Comparison of ENCODE assay signal across 11 cellular contexts in the genomic region with DNA sequence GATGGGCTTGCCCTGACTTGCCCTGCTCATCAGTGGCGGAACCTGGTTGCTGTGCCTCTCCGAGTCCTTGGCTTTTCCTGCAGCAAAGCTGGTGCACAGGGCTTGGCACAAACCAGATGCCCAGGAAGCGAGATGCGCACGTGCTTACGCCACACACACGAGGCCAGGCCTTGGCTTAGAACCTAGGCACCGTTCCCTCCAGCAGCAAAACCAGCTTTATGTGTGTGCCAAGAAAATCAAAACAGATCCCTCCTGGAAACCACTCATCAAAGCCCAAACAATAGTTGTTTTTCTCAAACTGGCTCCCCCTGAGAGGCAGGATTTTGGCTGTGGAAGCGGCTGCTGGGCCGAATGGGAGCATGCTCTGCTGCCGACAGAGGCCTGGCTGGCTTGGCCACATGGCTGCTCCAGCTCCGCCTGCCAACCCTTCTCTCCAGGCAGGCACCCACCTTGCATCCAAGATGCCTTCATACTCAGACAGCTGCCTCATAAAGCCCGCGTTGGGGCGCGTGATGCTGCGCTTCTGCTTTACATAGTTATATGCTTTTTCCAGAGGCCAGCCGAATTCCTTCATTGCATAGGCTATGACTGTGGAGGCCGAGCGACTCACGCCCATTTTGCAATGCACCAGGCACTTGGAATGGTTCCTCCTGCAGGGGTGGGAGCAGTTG. TPM values are rescaled to one million over a fixed set of nuclear protein-coding genes. Genes with fewer than 3 reads are reported as not detected.
A peak's percentile ranks its signal among the peaks of the same experiment; 100 is the strongest.
DNase-seq lines count a peak whose midpoint lies in the region; ATAC-seq and TF ChIP-seq lines count a peak whose summit lies in the region.
"Had no signal": no experiment of that assay in that cellular context is flagged by ENCODE, and none has a peak within 500 bp of the region (broad histone marks: within the 10 kb centered on the region; RNA-seq: fewer than 3 reads in every experiment).

No MANE protein-coding gene starts in this region.

- H3K9me3 Mint-ChIP-seq in WTC11 = peaks cover 6% of the 10 kb centered on the region
- H3K9me3 Mint-ChIP-seq: effector memory CD8-positive, alpha-beta T cell had no signal

- TF ChIP-seq EP300 in tibial nerve (IDR thresholded peaks at IDR 0.05) = peak in 1 of 2 donors; percentile 33

- peaks cover 40% of the 10 kb centered on the region for H3K36me3 Mint-ChIP-seq in WTC11

- H3K36me3 ChIP-seq in esophagus (ENCODE audit: control insufficient read depth in 2 of 2, insufficient read depth in 2 of 2, low read length in 1 of 2) (peaks cover 11 to 34% of the 10 kb centered on the region in 2 donors), tibial nerve (peaks cover 0 to 69% (median 0%) of the 10 kb centered on the region in 3 donors), A673 (ENCODE audit: insufficient read depth, low read length, poor library complexity, severe bottlenecking) (peaks cover 61% of the 10 kb centered on the region)

- H3K4me1 ChIP-seq in esophagus (ENCODE audit: control insufficient read depth in 2 of 2, insufficient read depth in 2 of 2, low read length in 1 of 2) = peaks cover 0 to 2% of the 10 kb centered on the region in 2 donors
- peaks cover 3 to 56% (median 25%) of the 10 kb centered on the region in 4 donors for H3K4me1 ChIP-seq in tibial nerve
- H3K4me1 ChIP-seq in A673 (ENCODE audit: insufficient read depth, low read length, poor library complexity, severe bottlenecking) = peaks cover 4% of the 10 kb centered on the region

- H3K9me3 ChIP-seq in esophagus (ENCODE audit: control insufficient read depth in 2 of 2, insufficient read depth in 1 of 2, low read depth in 1 of 2, low read length in 1 of 2) (no peaks in the 10 kb centered on the region), tibial nerve (no peaks in the 10 kb centered on the region), A673 (ENCODE audit: low read depth, low read length, poor library complexity, severe bottlenecking) (no peaks in the 10 kb centered on the region)

- H3K27me3 Mint-ChIP-seq in WTC11 (ENCODE audit: low read depth) = no peaks in the 10 kb centered on the region
- H3K27me3 Mint-ChIP-seq: effector memory CD8-positive, alpha-beta T cell had no signal

- POLR2A ChIA-PET in WTC11 (lab: Charles Lee) = no interaction called here
- POLR2A ChIA-PET in A673 (lab: Charles Lee; ENCODE audit: low non-redundant PET) = no interaction called here

- CTCF ChIA-PET in WTC11 (lab: Charles Lee) (no interaction called here), A673 (lab: Charles Lee) (no interaction called here)

- DNase-seq in WTC11 (ENCODE audit: low spot score) (no peak), midbrain (lab: John Stamatoyannopoulos, UW) (peak; percentile 67), tibial nerve (ENCODE audit: low spot score in 2 of 2) (no peak), A673 (ENCODE audit: low spot score) (no peak), DMS 273 treated with DMSO at 0.1 percent for 48 hours (lab: John Stamatoyannopoulos, UW) (no peak)
- DNase-seq in activated T-cell treated with anti-CD3 and anti-CD28 coated beads, Interleukin-2, amount 50 U/mL, for 1 hour = no peak
- DNase-seq: effector memory CD8-positive, alpha-beta T cell; NCI-H1092; NK-92 treated with Interleukin-12 subunit alpha and Interleukin-12 subunit beta, amount 100 ng/mL, for 24 hours; stimulated activated naive CD8-positive, alpha-beta T cell treated with anti-CD3 and anti-CD28 coated beads, Interleukin-15, Interleukin-2, amounts not matched to agents 100 U/mL and 50 U/mL, for 24 hours had no signal

- no peak for TF ChIP-seq POLR2A in tibial nerve (IDR thresholded peaks at IDR 0.05)

- peak overlapping the region; percentile 38 to 58 for H3K27ac ChIP-seq in esophagus (ENCODE audit: low read depth in 2 of 2, low read length in 1 of 2)
- H3K27ac ChIP-seq in tibial nerve = peak overlapping the region in 3 of 4 donors; percentile 13 to 93 (median 89)
- no peak overlapping the region for H3K27ac ChIP-seq in A673 (ENCODE audit: low read depth, low read length, poor library complexity, severe bottlenecking)

- WGBS in esophagus, 2 donors = 39 to 67% methylated on average over 21 of the region's 21 CpGs
- 58 to 65% methylated on average over 16 to 21 of the region's 21 CpGs for WGBS in tibial nerve, 2 donors

- no peak overlapping the region for H3K4me3 Mint-ChIP-seq in WTC11
- H3K4me3 Mint-ChIP-seq: effector memory CD8-positive, alpha-beta T cell had no signal

- intact Hi-C loops in A673 (cut with micrococcal nuclease; ENCODE audit: unreplicated experiment) = no loop called here

- H3K27ac Mint-ChIP-seq in WTC11 = peak overlapping the region; percentile 39
- H3K27ac Mint-ChIP-seq: effector memory CD8-positive, alpha-beta T cell had no signal

- no TSS peak for BruUV-seq in A673 (replicated peaks; lab: Mats Ljungman, UMichigan)

- ATAC-seq in WTC11 = no peak
- ATAC-seq: effector memory CD8-positive, alpha-beta T cell; stimulated activated naive CD8-positive, alpha-beta T cell treated with anti-CD3 and anti-CD28 coated beads, Interleukin-15, Interleukin-2, amounts not matched to agents 100 U/mL and 50 U/mL, for 24 hours had no signal

- H3K4me3 ChIP-seq in esophagus (ENCODE audit: low read depth in 1 of 2, low read length in 2 of 2) (no peak overlapping the region), tibial nerve (no peak overlapping the region), A673 (ENCODE audit: low read depth, low read length, poor library complexity, severe bottlenecking) (no peak overlapping the region)

- H3K27me3 ChIP-seq in esophagus (ENCODE audit: control insufficient read depth in 1 of 2, insufficient read depth in 2 of 2, low read length in 2 of 2) (no peaks in the 10 kb centered on the region), tibial nerve (no peaks in the 10 kb centered on the region), A673 (replicated peaks; ENCODE audit: insufficient read depth, low read depth, low read length, poor library complexity) (no peaks in the 10 kb centered on the region)

- peaks cover 31% of the 10 kb centered on the region for H3K4me1 Mint-ChIP-seq in WTC11

- TF ChIP-seq CTCF in WTC11 (IDR thresholded peaks at IDR 0.05) = no peak
- TF ChIP-seq CTCF in tibial nerve (IDR thresholded peaks at IDR 0.05) = no peak
- no peak for TF ChIP-seq CTCF in A673 (conservative IDR thresholded peaks at IDR 0.05; ENCODE audit: low read depth, low read length)

TF ChIP-seq in WTC11, 78 proteins besides CTCF, POLR2A, EP300 and RAD21 (continues in another document):
- TF ChIP-seq NFE2L1 (CRISPR knock-in tag; IDR thresholded peaks at IDR 0.05) (no peak), FOXP1 (CRISPR knock-in tag; IDR thresholded peaks at IDR 0.05; ENCODE audit: borderline replicate concordance) (no peak), RELA (CRISPR knock-in tag; IDR thresholded peaks at IDR 0.05; ENCODE audit: borderline replicate concordance) (no peak)
- TF ChIP-seq, protein P1, sequence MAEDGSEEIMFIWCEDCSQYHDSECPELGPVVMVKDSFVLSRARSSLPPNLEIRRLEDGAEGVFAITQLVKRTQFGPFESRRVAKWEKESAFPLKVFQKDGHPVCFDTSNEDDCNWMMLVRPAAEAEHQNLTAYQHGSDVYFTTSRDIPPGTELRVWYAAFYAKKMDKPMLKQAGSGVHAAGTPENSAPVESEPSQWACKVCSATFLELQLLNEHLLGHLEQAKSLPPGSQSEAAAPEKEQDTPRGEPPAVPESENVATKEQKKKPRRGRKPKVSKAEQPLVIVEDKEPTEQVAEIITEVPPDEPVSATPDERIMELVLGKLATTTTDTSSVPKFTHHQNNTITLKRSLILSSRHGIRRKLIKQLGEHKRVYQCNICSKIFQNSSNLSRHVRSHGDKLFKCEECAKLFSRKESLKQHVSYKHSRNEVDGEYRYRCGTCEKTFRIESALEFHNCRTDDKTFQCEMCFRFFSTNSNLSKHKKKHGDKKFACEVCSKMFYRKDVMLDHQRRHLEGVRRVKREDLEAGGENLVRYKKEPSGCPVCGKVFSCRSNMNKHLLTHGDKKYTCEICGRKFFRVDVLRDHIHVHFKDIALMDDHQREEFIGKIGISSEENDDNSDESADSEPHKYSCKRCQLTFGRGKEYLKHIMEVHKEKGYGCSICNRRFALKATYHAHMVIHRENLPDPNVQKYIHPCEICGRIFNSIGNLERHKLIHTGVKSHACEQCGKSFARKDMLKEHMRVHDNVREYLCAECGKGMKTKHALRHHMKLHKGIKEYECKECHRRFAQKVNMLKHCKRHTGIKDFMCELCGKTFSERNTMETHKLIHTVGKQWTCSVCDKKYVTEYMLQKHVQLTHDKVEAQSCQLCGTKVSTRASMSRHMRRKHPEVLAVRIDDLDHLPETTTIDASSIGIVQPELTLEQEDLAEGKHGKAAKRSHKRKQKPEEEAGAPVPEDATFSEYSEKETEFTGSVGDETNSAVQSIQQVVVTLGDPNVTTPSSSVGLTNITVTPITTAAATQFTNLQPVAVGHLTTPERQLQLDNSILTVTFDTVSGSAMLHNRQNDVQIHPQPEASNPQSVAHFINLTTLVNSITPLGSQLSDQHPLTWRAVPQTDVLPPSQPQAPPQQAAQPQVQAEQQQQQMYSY (CRISPR knock-in tag; IDR thresholded peaks at IDR 0.05) = no peak
- TF ChIP-seq, protein P2, sequence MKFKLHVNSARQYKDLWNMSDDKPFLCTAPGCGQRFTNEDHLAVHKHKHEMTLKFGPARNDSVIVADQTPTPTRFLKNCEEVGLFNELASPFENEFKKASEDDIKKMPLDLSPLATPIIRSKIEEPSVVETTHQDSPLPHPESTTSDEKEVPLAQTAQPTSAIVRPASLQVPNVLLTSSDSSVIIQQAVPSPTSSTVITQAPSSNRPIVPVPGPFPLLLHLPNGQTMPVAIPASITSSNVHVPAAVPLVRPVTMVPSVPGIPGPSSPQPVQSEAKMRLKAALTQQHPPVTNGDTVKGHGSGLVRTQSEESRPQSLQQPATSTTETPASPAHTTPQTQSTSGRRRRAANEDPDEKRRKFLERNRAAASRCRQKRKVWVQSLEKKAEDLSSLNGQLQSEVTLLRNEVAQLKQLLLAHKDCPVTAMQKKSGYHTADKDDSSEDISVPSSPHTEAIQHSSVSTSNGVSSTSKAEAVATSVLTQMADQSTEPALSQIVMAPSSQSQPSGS (CRISPR knock-in tag; IDR thresholded peaks at IDR 0.05; ENCODE audit: borderline replicate concordance, low read depth) = no peak

RNA-seq across cellular contexts. Expression of a gene that starts 58.7 kb away (rescaled TPM):
- 18.7 to 23.1 TPM (median 21.3 TPM) in 3 replicates for total RNA-seq in WTC11 (2021)
- 1 to 10 TPM; 3.1 to 4.7 TPM for polyA plus RNA-seq in esophagus
- total RNA-seq in tibial nerve = 10 to 100 TPM; 23.6 to 66.9 (median 28.0) TPM
- 36.1 and 39.0 TPM in 2 replicates for total RNA-seq in A673 (2021)
